In genomic region chr5:180526265-180526664, GRCh38 we compare ENCODE assay signal across 19 cellular contexts. TPM values are rescaled to one million over a fixed set of nuclear protein-coding genes. Genes with fewer than 3 reads are reported as not detected.
A peak's percentile ranks its signal among the peaks of the same experiment; 100 is the strongest.
DNase-seq lines count a peak whose midpoint lies in the region; ATAC-seq and TF ChIP-seq lines count a peak whose summit lies in the region.
"Had no signal": no experiment of that assay in that cellular context is flagged by ENCODE, and none has a peak within 500 bp of the region (broad histone marks: within the 10 kb centered on the region; RNA-seq: fewer than 3 reads in every experiment).

No MANE protein-coding gene starts in this region.

- H3K9me3 ChIP-seq in right atrium auricular region = no peaks in the 10 kb centered on the region
- H3K9me3 ChIP-seq: Caco-2, Peyer's patch, SJSA1 had no signal

- no peaks in the 10 kb centered on the region for H3K9me3 Mint-ChIP-seq in activated naive CD8-positive, alpha-beta T cell (ENCODE audit: low read depth)
- H3K9me3 Mint-ChIP-seq in activated naive CD8-positive, alpha-beta T cell treated with anti-CD3 and anti-CD28 coated beads for 36 hours = no peaks in the 10 kb centered on the region
- no peaks in the 10 kb centered on the region for H3K9me3 Mint-ChIP-seq in dendritic cell treated with granulocyte-macrophage colony-stimulating factor and Interleukin-4, amounts not matched to agents 40 ng/mL and 50 ng/mL, for 4 days
- H3K9me3 Mint-ChIP-seq in nephron = peaks cover 7% of the 10 kb centered on the region

- no peaks in the 10 kb centered on the region for H3K36me3 ChIP-seq in right atrium auricular region

- H3K27me3 Mint-ChIP-seq in activated naive CD8-positive, alpha-beta T cell = no peaks in the 10 kb centered on the region
- no peaks in the 10 kb centered on the region for H3K27me3 Mint-ChIP-seq in activated naive CD8-positive, alpha-beta T cell treated with anti-CD3 and anti-CD28 coated beads for 36 hours
- no peaks in the 10 kb centered on the region for H3K27me3 Mint-ChIP-seq in dendritic cell treated with granulocyte-macrophage colony-stimulating factor and Interleukin-4, amounts not matched to agents 40 ng/mL and 50 ng/mL, for 4 days
- no peaks in the 10 kb centered on the region for H3K27me3 Mint-ChIP-seq in nephron (ENCODE audit: low read depth)
- H3K27me3 Mint-ChIP-seq: B cell had no signal

- intact Hi-C loops in dendritic cell treated with granulocyte-macrophage colony-stimulating factor and Interleukin-4, amounts not matched to agents 40 ng/mL and 50 ng/mL, for 4 days (cut with micrococcal nuclease) = no loop called here

- no peak overlapping the region for H3K27ac ChIP-seq in right atrium auricular region
- H3K27ac ChIP-seq: Peyer's patch, SJSA1 had no signal

- TF ChIP-seq CTCF in nephron (IDR thresholded peaks at IDR 0.05; ENCODE audit: unreplicated experiment in 3 of 3) (no peak), GM10266 (IDR thresholded peaks at IDR 0.05; ENCODE audit: control insufficient read depth, insufficient read depth, low read depth, missing control alignments) (no peak), right atrium auricular region (IDR thresholded peaks at IDR 0.05) (no peak)

- H3K4me3 ChIP-seq in right atrium auricular region = no peak overlapping the region
- H3K4me3 ChIP-seq: K562, Peyer's patch, SJSA1 had no signal

- H3K27ac Mint-ChIP-seq in activated naive CD8-positive, alpha-beta T cell = peak overlapping the region; percentile 46
- no peak overlapping the region for H3K27ac Mint-ChIP-seq in activated naive CD8-positive, alpha-beta T cell treated with anti-CD3 and anti-CD28 coated beads for 36 hours
- peak overlapping the region; percentile 9 for H3K27ac Mint-ChIP-seq in dendritic cell treated with granulocyte-macrophage colony-stimulating factor and Interleukin-4, amounts not matched to agents 40 ng/mL and 50 ng/mL, for 4 days
- peak overlapping the region in 2 of 3 experiments; percentile 43 to 62 for H3K27ac Mint-ChIP-seq in nephron
- H3K27ac Mint-ChIP-seq: B cell had no signal

- peaks cover 3% of the 10 kb centered on the region for H3K36me3 Mint-ChIP-seq in activated naive CD8-positive, alpha-beta T cell
- H3K36me3 Mint-ChIP-seq in activated naive CD8-positive, alpha-beta T cell treated with anti-CD3 and anti-CD28 coated beads for 36 hours = peaks cover 4% of the 10 kb centered on the region
- H3K36me3 Mint-ChIP-seq in dendritic cell treated with granulocyte-macrophage colony-stimulating factor and Interleukin-4, amounts not matched to agents 40 ng/mL and 50 ng/mL, for 4 days (ENCODE audit: low read depth) = peaks cover 24% of the 10 kb centered on the region
- H3K36me3 Mint-ChIP-seq in nephron (ENCODE audit: low read depth) = peaks cover 48% of the 10 kb centered on the region

- no peak overlapping the region for H3K4me3 Mint-ChIP-seq in activated naive CD8-positive, alpha-beta T cell
- H3K4me3 Mint-ChIP-seq in activated naive CD8-positive, alpha-beta T cell treated with anti-CD3 and anti-CD28 coated beads for 36 hours = no peak overlapping the region
- H3K4me3 Mint-ChIP-seq in dendritic cell treated with granulocyte-macrophage colony-stimulating factor and Interleukin-4, amounts not matched to agents 40 ng/mL and 50 ng/mL, for 4 days = no peak overlapping the region
- peak overlapping the region in 1 of 3 experiments; percentile 12 for H3K4me3 Mint-ChIP-seq in nephron
- H3K4me3 Mint-ChIP-seq: B cell had no signal

- no peak for ATAC-seq in HG02642 (IDR thresholded peaks at IDR 0.05; ENCODE audit: poor library complexity, unreplicated experiment)
- ATAC-seq: K562 had no signal

- peaks cover 56% of the 10 kb centered on the region for H3K4me1 Mint-ChIP-seq in activated naive CD8-positive, alpha-beta T cell (ENCODE audit: low read depth)
- H3K4me1 Mint-ChIP-seq in activated naive CD8-positive, alpha-beta T cell treated with anti-CD3 and anti-CD28 coated beads for 36 hours = peaks cover 45% of the 10 kb centered on the region
- H3K4me1 Mint-ChIP-seq in dendritic cell treated with granulocyte-macrophage colony-stimulating factor and Interleukin-4, amounts not matched to agents 40 ng/mL and 50 ng/mL, for 4 days (ENCODE audit: low read depth) = peaks cover 41% of the 10 kb centered on the region
- peaks cover 34% of the 10 kb centered on the region for H3K4me1 Mint-ChIP-seq in nephron

- peaks cover 0 to 36% of the 10 kb centered on the region in 2 donors for H3K4me1 ChIP-seq in right atrium auricular region
- H3K4me1 ChIP-seq: Caco-2 had no signal

- no peaks in the 10 kb centered on the region for H3K27me3 ChIP-seq in right atrium auricular region
- H3K27me3 ChIP-seq: Peyer's patch, SJSA1 had no signal

- DNase-seq in activated naive CD8-positive, alpha-beta T cell treated with anti-CD3 and anti-CD28 coated beads for 36 hours = no peak
- no peak for DNase-seq in GM10266 (ENCODE audit: extremely low spot score)
- DNase-seq in right atrium auricular region (ENCODE audit: low spot score) = no peak
- DNase-seq: Caco-2; GDM1; HCEC 1CT; MV-4-11; NCI-H1417; NCI-H187 treated with DMSO at 0.1 percent for 48 hours; NCI-H446 treated with DMSO at 0.1 percent for 48 hours; NK-92 treated with Interleukin-12 subunit alpha and Interleukin-12 subunit beta, amount 100 ng/mL, for 24 hours; Peyer's patch had no signal

RNA-seq across cellular contexts. Expression of gene CNOT6, which starts 32.1 kb away (rescaled TPM):
- total RNA-seq in activated naive CD8-positive, alpha-beta T cell treated with anti-CD3 and anti-CD28 coated beads for 36 hours = 10 to 100 TPM; 35.4 to 37.5 TPM
- 1 to 10 TPM; 7.2 to 7.7 TPM for total RNA-seq in right atrium auricular region

Comparison
In these comparisons a context has a peak if more than half of its experiments do, and no peak if none do; other contexts are left out.
1. RNA of gene CNOT6, which starts 32.1 kb away (total RNA-seq): 35.4 to 37.5 TPM in activated naive CD8-positive, alpha-beta T cell treated with anti-CD3 and anti-CD28 coated beads for 36 hours; 7.2 to 7.7 TPM in right atrium auricular region; every median in the first group is over 4 times any median in the second.